Comparison of ENCODE assay signal across 8 cellular contexts in the genomic region with DNA sequence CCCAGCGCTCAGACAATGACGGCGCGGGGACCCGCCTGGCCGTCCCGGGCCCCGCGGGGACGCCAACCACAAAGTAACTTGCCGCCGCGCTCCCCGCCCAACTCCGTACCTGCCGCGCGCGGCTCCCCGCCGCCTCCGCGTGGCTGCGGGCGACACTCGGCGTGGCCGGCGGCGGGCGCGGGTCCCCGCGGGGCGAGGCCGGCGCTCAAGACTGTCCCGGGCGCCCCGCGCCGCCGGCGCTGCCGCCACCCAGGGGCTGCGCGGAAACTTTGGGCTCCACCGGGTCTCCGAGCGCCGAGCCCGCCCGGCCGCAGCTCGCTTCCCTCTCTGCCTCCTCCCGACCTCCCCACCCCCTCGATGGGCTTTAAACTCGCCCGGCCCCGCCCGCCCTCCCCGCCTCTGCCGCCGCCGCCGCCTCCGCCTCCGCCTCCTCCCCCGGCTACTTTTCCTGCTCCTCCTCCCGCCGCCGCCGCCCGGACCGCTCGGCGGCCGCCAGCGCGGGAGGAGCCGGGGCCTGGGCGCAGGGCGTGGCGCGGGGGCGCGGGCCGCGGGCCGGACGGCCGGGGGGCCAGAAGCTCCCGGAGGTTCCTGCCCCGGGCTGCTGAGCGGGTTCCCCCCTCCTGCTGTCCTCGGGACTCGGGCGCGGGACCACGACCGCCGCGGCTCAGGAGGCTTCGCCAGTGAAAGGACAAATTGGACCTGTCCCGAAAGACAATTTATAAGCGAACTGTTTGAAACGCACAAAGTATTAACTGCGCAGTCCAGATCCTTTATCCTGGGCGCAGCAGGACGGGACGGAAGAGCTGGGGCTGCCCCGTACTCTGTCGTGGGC. TPM values are rescaled to one million over a fixed set of nuclear protein-coding genes. Genes with fewer than 3 reads are reported as not detected.
DNase-seq lines count a peak whose midpoint lies in the region; ATAC-seq and TF ChIP-seq lines count a peak whose summit lies in the region.

No MANE protein-coding gene starts in this region.

- peaks cover 36% of the 10 kb centered on the region for H3K27me3 Mint-ChIP-seq in activated naive CD8-positive, alpha-beta T cell

- ATAC-seq in GM21619 (IDR thresholded peaks at IDR 0.05; ENCODE audit: unreplicated experiment) = no peak

- peaks cover 8% of the 10 kb centered on the region for H3K4me1 Mint-ChIP-seq in activated naive CD8-positive, alpha-beta T cell (ENCODE audit: low read depth)

- H3K36me3 Mint-ChIP-seq in activated naive CD8-positive, alpha-beta T cell = no peaks in the 10 kb centered on the region

- peak overlapping the region; percentile 74 for H3K4me2 ChIP-seq in parathyroid adenoma (ENCODE audit: low read length)

- H3K4me3 ChIP-seq in cardiac muscle cell (peak overlapping the region; percentile 54), parathyroid adenoma (ENCODE audit: low read depth, low read length) (no peak overlapping the region)

- H3K4me1 ChIP-seq in cardiac muscle cell (ENCODE audit: low read depth) (peaks cover 4% of the 10 kb centered on the region), parathyroid adenoma (no peaks in the 10 kb centered on the region)

- H3K9ac ChIP-seq in parathyroid adenoma = no peak overlapping the region

- H3K27ac Mint-ChIP-seq in activated naive CD8-positive, alpha-beta T cell = no peak overlapping the region

- peak in 2 of 3 experiments; percentile 54 to 63 for DNase-seq in NCI-H1417 (lab: John Stamatoyannopoulos, UW)
- no peak for DNase-seq in NCI-H1417 treated with DMSO at 0.1 percent for 48 hours (lab: John Stamatoyannopoulos, UW)
- peak; percentile 50 for DNase-seq in OCI-M1 (lab: John Stamatoyannopoulos, UW)
- peak; percentile 75 to 76 for DNase-seq in cardiac muscle cell (ENCODE audit: low read depth in 1 of 2, low spot score in 1 of 2)
- no peak for DNase-seq in NCI-H1930 (lab: John Stamatoyannopoulos, UW)

- H3K9me3 ChIP-seq in cardiac muscle cell (ENCODE audit: low read depth) (no peaks in the 10 kb centered on the region), parathyroid adenoma (ENCODE audit: control insufficient read depth, low read length) (no peaks in the 10 kb centered on the region)

- H3K36me3 ChIP-seq in cardiac muscle cell (no peaks in the 10 kb centered on the region), parathyroid adenoma (ENCODE audit: control insufficient read depth, insufficient read depth, low read length) (no peaks in the 10 kb centered on the region)

- H3K27me3 ChIP-seq in cardiac muscle cell = peaks cover 14% of the 10 kb centered on the region
- H3K27me3 ChIP-seq in parathyroid adenoma (ENCODE audit: control insufficient read depth, insufficient read depth, low read length) = no peaks in the 10 kb centered on the region

- H3K9me3 Mint-ChIP-seq in activated naive CD8-positive, alpha-beta T cell (ENCODE audit: low read depth) = peaks cover 4% of the 10 kb centered on the region

- H2AFZ ChIP-seq in parathyroid adenoma = peak overlapping the region; percentile 72

- no peak for TF ChIP-seq CTCF in cardiac muscle cell (IDR thresholded peaks at IDR 0.05; ENCODE audit: low read depth, low read length)
- no peak for TF ChIP-seq CTCF in parathyroid adenoma (IDR thresholded peaks at IDR 0.05)

- peaks cover 6% of the 10 kb centered on the region for H3K79me2 ChIP-seq in parathyroid adenoma

- no peak overlapping the region for H3K27ac ChIP-seq in cardiac muscle cell
- no peak overlapping the region for H3K27ac ChIP-seq in parathyroid adenoma

- peak overlapping the region; percentile 79 for H3K4me3 Mint-ChIP-seq in activated naive CD8-positive, alpha-beta T cell

RNA-seq across cellular contexts. Expression of gene GRB10, which starts 10.6 kb away (rescaled TPM):
- 10.7 and 25.3 TPM in 2 replicates for total RNA-seq in cardiac muscle cell
- 9.9 and 22.5 TPM in 2 replicates for polyA plus RNA-seq in cardiac muscle cell

Comparison
In these comparisons a context has a peak if more than half of its experiments do, and no peak if none do; other contexts are left out.
1. DNase-seq: peak in NCI-H1417 (2 of 3), OCI-M1 (single experiment) and cardiac muscle cell (2 of 2); none in NCI-H1417 treated with DMSO at 0.1 percent for 48 hours (single experiment) and NCI-H1930 (0 of 2).